In genomic region chrX:22746081-22746480, GRCh38 we compare ENCODE assay signal across 22 cellular contexts.
"Had no signal": no experiment of that assay in that cellular context is flagged by ENCODE, and none has a peak within 500 bp of the region (broad histone marks: within the 10 kb centered on the region; RNA-seq: fewer than 3 reads in every experiment).

No MANE protein-coding gene starts in this region.

- H3K27ac Mint-ChIP-seq: dendritic cell treated with granulocyte-macrophage colony-stimulating factor and Interleukin-4, amounts not matched to agents 40 ng/mL and 50 ng/mL, for 4 days; effector memory CD8-positive, alpha-beta T cell; naive B cell; nephron; stimulated activated memory B cell treated with anti-CD40 and anti-IgM and Interleukin-4, amounts not matched to agents 10 μg/mL and 1 μg/mL and 100 μg/mL, for 72 hours; stimulated activated naive CD8-positive, alpha-beta T cell treated with anti-CD3 and anti-CD28 coated beads, Interleukin-15, Interleukin-2, amounts not matched to agents 100 ng/mL and 50 ng/mL, for 24 hours had no signal

- H3K36me3 Mint-ChIP-seq: naive B cell; stimulated activated memory B cell treated with anti-CD40 and anti-IgM and Interleukin-4, amounts not matched to agents 10 μg/mL and 1 μg/mL and 100 μg/mL, for 72 hours had no signal

- H3K9me3 Mint-ChIP-seq: dendritic cell treated with granulocyte-macrophage colony-stimulating factor and Interleukin-4, amounts not matched to agents 40 ng/mL and 50 ng/mL, for 4 days; effector memory CD8-positive, alpha-beta T cell; naive B cell; stimulated activated memory B cell treated with anti-CD40 and anti-IgM and Interleukin-4, amounts not matched to agents 10 μg/mL and 1 μg/mL and 100 μg/mL, for 72 hours; stimulated activated naive CD8-positive, alpha-beta T cell treated with anti-CD3 and anti-CD28 coated beads, Interleukin-15, Interleukin-2, amounts not matched to agents 100 ng/mL and 50 ng/mL, for 24 hours had no signal

- ATAC-seq: effector memory CD8-positive, alpha-beta T cell; heart left ventricle; left lobe of liver; lower lobe of right lung; pancreas; right lobe of liver; stimulated activated memory B cell treated with anti-CD40 and anti-IgM and Interleukin-4, amounts not matched to agents 10 μg/mL and 1 μg/mL and 100 μg/mL, for 72 hours had no signal

- H3K27me3 Mint-ChIP-seq: dendritic cell treated with granulocyte-macrophage colony-stimulating factor and Interleukin-4, amounts not matched to agents 40 ng/mL and 50 ng/mL, for 4 days; effector memory CD8-positive, alpha-beta T cell; naive B cell; stimulated activated memory B cell treated with anti-CD40 and anti-IgM and Interleukin-4, amounts not matched to agents 10 μg/mL and 1 μg/mL and 100 μg/mL, for 72 hours; stimulated activated naive CD8-positive, alpha-beta T cell treated with anti-CD3 and anti-CD28 coated beads, Interleukin-15, Interleukin-2, amounts not matched to agents 100 ng/mL and 50 ng/mL, for 24 hours had no signal

- H3K4me3 Mint-ChIP-seq: dendritic cell treated with granulocyte-macrophage colony-stimulating factor and Interleukin-4, amounts not matched to agents 40 ng/mL and 50 ng/mL, for 4 days; effector memory CD8-positive, alpha-beta T cell; naive B cell; nephron; stimulated activated memory B cell treated with anti-CD40 and anti-IgM and Interleukin-4, amounts not matched to agents 10 μg/mL and 1 μg/mL and 100 μg/mL, for 72 hours; stimulated activated naive CD8-positive, alpha-beta T cell treated with anti-CD3 and anti-CD28 coated beads, Interleukin-15, Interleukin-2, amounts not matched to agents 100 ng/mL and 50 ng/mL, for 24 hours had no signal

- H3K4me1 Mint-ChIP-seq: naive B cell; stimulated activated memory B cell treated with anti-CD40 and anti-IgM and Interleukin-4, amounts not matched to agents 10 μg/mL and 1 μg/mL and 100 μg/mL, for 72 hours had no signal

- DNase-seq: cerebellar nuclear complex; effector memory CD8-positive, alpha-beta T cell; hippocampal formation; kidney glomerular epithelial cell; lower lobe of right lung; mesenchymal stem cell; midbrain; naive B cell; occipital lobe; pancreas; right lobe of liver; spleen; stimulated activated CD4-positive, alpha-beta T cell treated with anti-CD3 and anti-CD28 coated beads, Interleukin-15, amount 100 ng/mL, for 24 hours; stimulated activated CD4-positive, alpha-beta T cell treated with anti-CD3 and anti-CD28 coated beads, Interleukin-1b, Interleukin-23, amount 100 ng/mL, for 48 hours; stimulated activated CD4-positive, alpha-beta T cell treated with anti-CD3 and anti-CD28 coated beads, Interleukin-4, amount 100 ng/mL, for 24 hours; trophoblast cell had no signal
